In the genomic region with DNA sequence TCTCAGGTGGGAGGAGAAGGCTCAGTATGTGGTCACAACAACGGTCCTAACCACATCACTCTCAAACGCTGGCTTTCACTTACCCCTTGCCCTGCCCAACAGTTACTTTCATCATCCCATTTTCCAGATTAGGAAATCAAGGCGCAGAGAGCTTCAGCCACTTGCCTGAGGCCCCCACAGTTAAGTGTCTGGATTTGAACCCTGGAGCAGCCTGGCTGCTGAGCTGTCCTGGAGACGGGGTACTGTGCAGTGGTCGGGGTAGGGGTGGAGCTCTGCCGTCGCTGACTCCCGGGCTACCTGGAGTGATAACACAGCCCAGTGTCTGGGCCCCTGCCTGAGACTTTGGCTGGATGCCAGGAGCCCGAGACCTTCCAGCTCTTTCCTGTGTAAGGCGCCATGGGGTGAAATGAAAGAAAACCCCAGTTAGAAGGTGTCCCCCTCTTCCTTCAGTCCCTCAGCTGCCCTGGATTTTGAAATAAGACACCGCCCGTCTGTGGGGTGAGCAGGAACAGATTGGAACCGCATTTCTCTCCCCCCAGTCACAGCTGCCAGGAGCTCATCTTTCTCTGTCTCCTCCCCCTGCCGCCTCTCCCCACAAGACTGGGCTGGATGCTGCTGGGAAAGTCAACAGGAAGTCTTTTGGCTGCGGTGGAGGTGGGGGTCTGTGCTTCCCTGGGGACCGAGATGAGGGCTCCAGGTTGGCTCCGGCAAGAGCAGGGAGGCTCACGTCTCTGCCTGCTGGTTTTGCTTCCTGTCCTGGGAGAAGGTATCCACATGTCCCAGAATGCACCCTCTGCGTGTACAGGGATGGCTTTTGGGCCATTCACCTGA, we compare ENCODE assay signal across 8 cellular contexts.
DNase-seq lines count a peak whose midpoint lies in the region; ATAC-seq, FAIRE-seq and TF ChIP-seq lines count a peak whose summit lies in the region.

No MANE protein-coding gene starts in this region.

- TF ChIP-seq POLR2A in esophagus squamous epithelium (IDR thresholded peaks at IDR 0.05), result no peak

- H3K4me1 ChIP-seq in esophagus squamous epithelium (peaks cover 66 to 98% (median 70%) of the 10 kb centered on the region in 3 donors), pancreas (peaks cover 0 to 16% (median 0%) of the 10 kb centered on the region in 3 donors)

- H3K9me3 ChIP-seq in esophagus squamous epithelium, result no peaks in the 10 kb centered on the region
- H3K9me3 ChIP-seq in pancreas, result no peaks in the 10 kb centered on the region

- H3K36me3 ChIP-seq in esophagus squamous epithelium (peaks cover 0 to 8% (median 0%) of the 10 kb centered on the region in 3 donors), pancreas (no peaks in the 10 kb centered on the region)

- peak overlapping the region in 1 of 4 donors; percentile 29 for H3K4me3 ChIP-seq in esophagus squamous epithelium
- no peak overlapping the region for H3K4me3 ChIP-seq in pancreas

- ATAC-seq in pancreas (peak in 3 of 4 donors; percentile 4 to 22 (median 8)), HG03342 (IDR thresholded peaks at IDR 0.05; ENCODE audit: unreplicated experiment) (no peak)

- TF ChIP-seq CTCF in esophagus squamous epithelium (IDR thresholded peaks at IDR 0.05) (no peak), pancreas (IDR thresholded peaks at IDR 0.05) (no peak)

- intact Hi-C loops in esophagus squamous epithelium (cut with DNase I) (no loop called here), pancreas (cut with DNase I) (no loop called here)

- H3K27ac ChIP-seq in esophagus squamous epithelium (peak overlapping the region; percentile 72 to 94 (median 90)), pancreas (peak overlapping the region in 2 of 4 donors; percentile 71 to 78)

- FAIRE-seq in pancreas (lab: Jason Lieb, UNC), result no peak

- H3K27me3 ChIP-seq in esophagus squamous epithelium (no peaks in the 10 kb centered on the region), pancreas (no peaks in the 10 kb centered on the region)

- DNase-seq in activated gamma-delta T cell treated with Interleukin-2 at 50 U/mL for 16 hours (peak; percentile 54), activated gamma-delta T cell (lab: John Stamatoyannopoulos, UW) (no peak), NCI-H2196 treated with DMSO at 0.1 percent for 48 hours (lab: John Stamatoyannopoulos, UW; ENCODE audit: unreplicated experiment) (peak; percentile 98), esophagus squamous epithelium (lab: John Stamatoyannopoulos, UW) (no peak), pancreas (no peak), ureter (ENCODE audit: low spot score) (no peak)
- peak; percentile 63 for DNase-seq in activated CD4-positive, alpha-beta T cell treated with anti-CD3 and anti-CD28 coated beads, Interleukin-2, amount 50 U/mL, for 1 hour

- 24 to 51% methylated on average over 8 to 9 of the region's 19 CpGs for WGBS in esophagus squamous epithelium, 2 donors
- WGBS in pancreas, 2 donors, result 58 to 68% methylated on average over 19 of the region's 19 CpGs

Comparison
In these comparisons a context has a peak if more than half of its experiments do, and no peak if none do; other contexts are left out.
1. DNase-seq: peak in activated gamma-delta T cell treated with Interleukin-2 at 50 U/mL for 16 hours (single experiment), NCI-H2196 treated with DMSO at 0.1 percent for 48 hours (single experiment) and activated CD4-positive, alpha-beta T cell treated with anti-CD3 and anti-CD28 coated beads, Interleukin-2, amount 50 U/mL, for 1 hour (single experiment); none in activated gamma-delta T cell (single experiment), esophagus squamous epithelium (single experiment), pancreas (0 of 6) and ureter (single experiment).